ENCODE assay signal across 11 cellular contexts in genomic region chr9:68981825-68982224, GRCh38. TPM values are rescaled to one million over a fixed set of nuclear protein-coding genes. Genes with fewer than 3 reads are reported as not detected.
DNase-seq lines count a peak whose midpoint lies in the region; ATAC-seq lines count a peak whose summit lies in the region.
"Had no signal": no experiment of that assay in that cellular context is flagged by ENCODE, and none has a peak within 500 bp of the region (broad histone marks: within the 10 kb centered on the region; RNA-seq: fewer than 3 reads in every experiment).

No MANE protein-coding gene starts in this region.

- H3K9ac ChIP-seq in skeletal muscle tissue (ENCODE audit: low read depth in 1 of 3, low read length in 3 of 3) = peak overlapping the region in 2 of 3 donors; percentile 3 to 28

- H3K27me3 Mint-ChIP-seq in activated CD8-positive, alpha-beta memory T cell treated with anti-CD3 and anti-CD28 coated beads, Interleukin-2, amount 10 ng/mL, durations not matched to agents 7 days and 5 days = no peaks in the 10 kb centered on the region

- H3K27ac Mint-ChIP-seq in activated CD8-positive, alpha-beta memory T cell treated with anti-CD3 and anti-CD28 coated beads, Interleukin-2, amount 10 ng/mL, durations not matched to agents 7 days and 5 days = peak overlapping the region; percentile 81

- H3K27me3 ChIP-seq in skeletal muscle tissue (ENCODE audit: control insufficient read depth in 3 of 3, insufficient read depth in 3 of 3, low read length in 3 of 3) = no peaks in the 10 kb centered on the region
- H3K27me3 ChIP-seq: brain microvascular endothelial cell had no signal

- ATAC-seq in activated CD8-positive, alpha-beta memory T cell treated with anti-CD3 and anti-CD28 coated beads, Interleukin-2, amount 10 ng/mL, durations not matched to agents 7 days and 5 days = peak; percentile 34
- ATAC-seq in HG03045 (IDR thresholded peaks at IDR 0.05; ENCODE audit: unreplicated experiment) = peak; percentile 38

- H3K4me3 ChIP-seq in skeletal muscle tissue (ENCODE audit: low read length in 3 of 3) = no peak overlapping the region

- H3K9me3 ChIP-seq in skeletal muscle tissue (ENCODE audit: control insufficient read depth in 3 of 3, low read length in 3 of 3) = no peaks in the 10 kb centered on the region

- no peaks in the 10 kb centered on the region for H3K36me3 ChIP-seq in skeletal muscle tissue (ENCODE audit: control insufficient read depth in 3 of 3, insufficient read depth in 3 of 3, low read length in 3 of 3)
- H3K36me3 ChIP-seq: brain microvascular endothelial cell had no signal

- CTCF ChIA-PET in activated CD8-positive, alpha-beta memory T cell treated with anti-CD3 and anti-CD28 coated beads, Interleukin-2, amount 10 ng/mL, durations not matched to agents 7 days and 5 days (lab: Charles Lee) = interaction anchor here (1.4 kb wide), 1 partner anchor 18 kb away, joined by 3 read pairs; no protein-coding TSS in a partner anchor

- peaks cover 61% of the 10 kb centered on the region for H3K4me1 Mint-ChIP-seq in activated CD8-positive, alpha-beta memory T cell treated with anti-CD3 and anti-CD28 coated beads, Interleukin-2, amount 10 ng/mL, durations not matched to agents 7 days and 5 days

- DNase-seq in activated CD8-positive, alpha-beta memory T cell treated with anti-CD3 and anti-CD28 coated beads, Interleukin-2, amount 10 ng/mL, durations not matched to agents 7 days and 5 days = no peak
- DNase-seq in activated CD8-positive, alpha-beta memory T cell treated with anti-CD3 and anti-CD28 coated beads, Interleukin-2, amount 50 U/mL, for 48 hours = no peak
- DNase-seq in NOMO-1 treated with dmso at 0.1 percent for 144 hours (lab: John Stamatoyannopoulos, UW; ENCODE audit: unreplicated experiment) (peak; percentile 28), NCI-H2029 treated with DMSO at 0.1 percent for 48 hours (lab: John Stamatoyannopoulos, UW) (no peak), globus pallidus (ENCODE audit: low spot score) (no peak)
- DNase-seq in stimulated activated CD4-positive, alpha-beta T cell treated with anti-CD3 and anti-CD28 coated beads, Interleukin-2, amount 100 ng/mL, for 48 hours = no peak
- DNase-seq: brain microvascular endothelial cell, NCI-H774 had no signal

- H3K4me1 ChIP-seq in skeletal muscle tissue (ENCODE audit: control insufficient read depth in 3 of 3, insufficient read depth in 3 of 3, low read length in 3 of 3) = peaks cover 26 to 36% (median 27%) of the 10 kb centered on the region in 3 donors

- no peaks in the 10 kb centered on the region for H3K9me3 Mint-ChIP-seq in activated CD8-positive, alpha-beta memory T cell treated with anti-CD3 and anti-CD28 coated beads, Interleukin-2, amount 10 ng/mL, durations not matched to agents 7 days and 5 days (ENCODE audit: low read depth)
- H3K9me3 Mint-ChIP-seq: neural crest cell had no signal

- H3K4me3 Mint-ChIP-seq in activated CD8-positive, alpha-beta memory T cell treated with anti-CD3 and anti-CD28 coated beads, Interleukin-2, amount 10 ng/mL, durations not matched to agents 7 days and 5 days = no peak overlapping the region
- H3K4me3 Mint-ChIP-seq: neural crest cell had no signal

- no peak overlapping the region for H3K27ac ChIP-seq in skeletal muscle tissue (ENCODE audit: low read depth, low read length)
- H3K27ac ChIP-seq: brain microvascular endothelial cell had no signal

- H3K36me3 Mint-ChIP-seq in activated CD8-positive, alpha-beta memory T cell treated with anti-CD3 and anti-CD28 coated beads, Interleukin-2, amount 10 ng/mL, durations not matched to agents 7 days and 5 days = peaks cover 3% of the 10 kb centered on the region

RNA-seq across cellular contexts. Expression of gene PRKACG, which starts 32.1 kb away (rescaled TPM):
- not detected for total RNA-seq in activated CD8-positive, alpha-beta memory T cell treated with anti-CD3 and anti-CD28 coated beads, Interleukin-2, amount 10 ng/mL, durations not matched to agents 7 days and 5 days
- total RNA-seq in skeletal muscle tissue = not detected
- total RNA-seq: neural crest cell had no signal

RNA-seq across cellular contexts. Expression of gene FXN, which starts 53.7 kb away (rescaled TPM):
- 10 to 100 TPM; 19.9 to 33.9 TPM for total RNA-seq in activated CD8-positive, alpha-beta memory T cell treated with anti-CD3 and anti-CD28 coated beads, Interleukin-2, amount 10 ng/mL, durations not matched to agents 7 days and 5 days
- total RNA-seq in skeletal muscle tissue = 3.7 TPM
